Comparison of ENCODE assay signal across 1 cellular context in the genomic region with DNA sequence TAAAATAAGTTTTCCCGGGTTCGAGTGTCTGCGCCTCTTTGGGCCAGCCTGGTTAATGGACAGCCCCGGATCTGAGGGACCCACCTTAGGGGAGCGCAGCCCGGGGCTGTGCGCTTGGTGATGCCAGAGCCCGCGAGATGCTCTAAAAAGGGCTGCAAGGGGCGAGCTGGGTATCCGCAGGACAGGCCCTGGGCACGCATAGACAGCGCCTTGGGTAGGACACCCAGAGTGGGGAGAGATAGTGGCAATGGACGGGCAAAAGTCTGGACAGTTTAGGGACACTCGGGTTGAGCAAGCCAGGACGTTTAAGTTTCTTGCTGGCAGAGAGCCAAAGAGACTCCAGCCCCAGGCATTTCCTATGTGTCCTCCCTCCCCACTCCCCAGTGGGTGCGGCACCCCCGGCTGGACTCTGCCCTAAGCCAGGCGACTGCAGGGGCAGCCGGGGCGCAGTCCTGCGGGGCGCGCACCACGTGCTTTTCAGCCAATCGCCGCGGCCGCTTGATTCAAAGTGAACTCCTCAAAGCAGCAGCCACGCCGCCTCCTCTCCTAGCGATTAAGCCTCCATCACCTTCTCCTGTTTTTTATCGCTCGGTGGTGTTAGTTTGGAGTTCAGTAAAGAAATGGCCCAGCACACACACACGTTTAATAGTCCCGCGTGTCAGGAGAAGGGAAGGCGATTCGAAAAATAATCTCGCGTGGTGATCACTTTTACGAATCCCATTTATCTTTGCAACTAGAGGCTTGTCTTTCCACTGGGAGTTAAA.
TF ChIP-seq lines count a peak whose summit lies in the region.

No MANE protein-coding gene starts in this region.

TF ChIP-seq in HepG2, 621 proteins besides CTCF, POLR2A, EP300 and RAD21 (continued from another document and continues in another):
- TF ChIP-seq HDAC6 (IDR thresholded peaks at IDR 0.05; ENCODE audit: low read depth, low read length) (0 out of 2 replicates have a peak, but pooled peaks have one; percentile 4), ZFP41 (CRISPR knock-in tag; IDR thresholded peaks at IDR 0.05; ENCODE audit: borderline replicate concordance) (peak; percentile 69; the same call in 1 of the 2 replicates), ZNF557 (CRISPR knock-in tag; IDR thresholded peaks at IDR 0.05) (0 out of 2 replicates have a peak, but pooled peaks have one; percentile 10), ATF7-NPFF (CRISPR knock-in tag; IDR thresholded peaks at IDR 0.05; ENCODE audit: low read depth) (peak; percentile 66), WIZ (CRISPR knock-in tag; IDR thresholded peaks at IDR 0.05) (0 out of 2 replicates have a peak, but pooled peaks have one; percentile 5), ZNF766 (CRISPR knock-in tag; IDR thresholded peaks at IDR 0.05; ENCODE audit: borderline replicate concordance) (peak; percentile 71), IRF2 (CRISPR knock-in tag; IDR thresholded peaks at IDR 0.05) (peak; percentile 69), KDM4B (CRISPR knock-in tag; IDR thresholded peaks at IDR 0.05) (peak; percentile 34; the same call in 1 of the 2 replicates), ZNF510 (CRISPR knock-in tag; IDR thresholded peaks at IDR 0.05; ENCODE audit: low read depth) (0 out of 2 replicates have a peak, but pooled peaks have one; percentile 18), PHF20 (CRISPR knock-in tag; IDR thresholded peaks at IDR 0.05) (0 out of 2 replicates have a peak, but pooled peaks have one; percentile 7), ISX (CRISPR knock-in tag; conservative IDR thresholded peaks at IDR 0.05) (0 out of 2 replicates have a peak, but pooled peaks have one; percentile 15), SNAI1 (CRISPR knock-in tag; IDR thresholded peaks at IDR 0.05; ENCODE audit: borderline replicate concordance) (peak; percentile 86; the same call in 1 of the 2 replicates), TEAD3 (CRISPR knock-in tag; optimal IDR thresholded peaks at IDR 0.05; ENCODE audit: borderline replicate concordance) (peak; percentile 64), SALL1 (CRISPR knock-in tag; IDR thresholded peaks at IDR 0.05) (peak; percentile 80), ZNF335 (CRISPR knock-in tag; IDR thresholded peaks at IDR 0.05) (peak; percentile 73), ATM (IDR thresholded peaks at IDR 0.05; ENCODE audit: borderline replicate concordance) (no peak), NAIF1 (CRISPR knock-in tag; IDR thresholded peaks at IDR 0.05; ENCODE audit: borderline replicate concordance) (0 out of 2 replicates have a peak, but pooled peaks have one; percentile 31), KDM5B (CRISPR knock-in tag; IDR thresholded peaks at IDR 0.05; ENCODE audit: borderline replicate concordance) (peak; percentile 50; the same call in 1 of the 2 replicates), ZNF879 (CRISPR knock-in tag; IDR thresholded peaks at IDR 0.05) (no peak), SIX4 (CRISPR knock-in tag; IDR thresholded peaks at IDR 0.05) (0 out of 2 replicates have a peak, but pooled peaks have one; percentile 30), GATAD1 (CRISPR knock-in tag; IDR thresholded peaks at IDR 0.05) (peak; percentile 55), MTF1 (CRISPR knock-in tag; IDR thresholded peaks at IDR 0.05) (peak; percentile 58; the same call in 1 of the 2 replicates), SKI (IDR thresholded peaks at IDR 0.05; ENCODE audit: partially characterized antibody) (peak; percentile 50), ZZZ3 (CRISPR knock-in tag; IDR thresholded peaks at IDR 0.05; ENCODE audit: borderline replicate concordance) (no peak), MXI1 (IDR thresholded peaks at IDR 0.05; ENCODE audit: borderline replicate concordance, low read depth, low read length) (peak; percentile 68; the same call in 1 of the 3 replicates), AGO1 (IDR thresholded peaks at IDR 0.05; ENCODE audit: low read depth, low read length, poor library complexity, severe bottlenecking) (peak; percentile 45), ZNF556 (CRISPR knock-in tag; IDR thresholded peaks at IDR 0.05; ENCODE audit: borderline replicate concordance) (no peak), RXRB (CRISPR knock-in tag; IDR thresholded peaks at IDR 0.05; ENCODE audit: borderline replicate concordance) (peak; percentile 61; the same call in 1 of the 2 replicates), GABPB1 (CRISPR knock-in tag; IDR thresholded peaks at IDR 0.05) (peak; percentile 61; the same call in 1 of the 2 replicates), ZNF234 (CRISPR knock-in tag; conservative IDR thresholded peaks at IDR 0.05) (no peak), KDM2A (CRISPR knock-in tag; IDR thresholded peaks at IDR 0.05; ENCODE audit: borderline replicate concordance, low read depth) (peak; percentile 46; the same call in 1 of the 2 replicates)
- TF ChIP-seq, protein P1, sequence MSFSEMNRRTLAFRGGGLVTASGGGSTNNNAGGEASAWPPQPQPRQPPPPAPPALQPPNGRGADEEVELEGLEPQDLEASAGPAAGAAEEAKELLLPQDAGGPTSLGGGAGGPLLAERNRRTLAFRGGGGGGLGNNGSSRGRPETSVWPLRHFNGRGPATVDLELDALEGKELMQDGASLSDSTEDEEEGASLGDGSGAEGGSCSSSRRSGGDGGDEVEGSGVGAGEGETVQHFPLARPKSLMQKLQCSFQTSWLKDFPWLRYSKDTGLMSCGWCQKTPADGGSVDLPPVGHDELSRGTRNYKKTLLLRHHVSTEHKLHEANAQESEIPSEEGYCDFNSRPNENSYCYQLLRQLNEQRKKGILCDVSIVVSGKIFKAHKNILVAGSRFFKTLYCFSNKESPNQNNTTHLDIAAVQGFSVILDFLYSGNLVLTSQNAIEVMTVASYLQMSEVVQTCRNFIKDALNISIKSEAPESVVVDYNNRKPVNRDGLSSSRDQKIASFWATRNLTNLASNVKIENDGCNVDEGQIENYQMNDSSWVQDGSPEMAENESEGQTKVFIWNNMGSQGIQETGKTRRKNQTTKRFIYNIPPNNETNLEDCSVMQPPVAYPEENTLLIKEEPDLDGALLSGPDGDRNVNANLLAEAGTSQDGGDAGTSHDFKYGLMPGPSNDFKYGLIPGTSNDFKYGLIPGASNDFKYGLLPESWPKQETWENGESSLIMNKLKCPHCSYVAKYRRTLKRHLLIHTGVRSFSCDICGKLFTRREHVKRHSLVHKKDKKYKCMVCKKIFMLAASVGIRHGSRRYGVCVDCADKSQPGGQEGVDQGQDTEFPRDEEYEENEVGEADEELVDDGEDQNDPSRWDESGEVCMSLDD (CRISPR knock-in tag; IDR thresholded peaks at IDR 0.05; ENCODE audit: borderline replicate concordance): peak; percentile 94
- TF ChIP-seq, protein P2, sequence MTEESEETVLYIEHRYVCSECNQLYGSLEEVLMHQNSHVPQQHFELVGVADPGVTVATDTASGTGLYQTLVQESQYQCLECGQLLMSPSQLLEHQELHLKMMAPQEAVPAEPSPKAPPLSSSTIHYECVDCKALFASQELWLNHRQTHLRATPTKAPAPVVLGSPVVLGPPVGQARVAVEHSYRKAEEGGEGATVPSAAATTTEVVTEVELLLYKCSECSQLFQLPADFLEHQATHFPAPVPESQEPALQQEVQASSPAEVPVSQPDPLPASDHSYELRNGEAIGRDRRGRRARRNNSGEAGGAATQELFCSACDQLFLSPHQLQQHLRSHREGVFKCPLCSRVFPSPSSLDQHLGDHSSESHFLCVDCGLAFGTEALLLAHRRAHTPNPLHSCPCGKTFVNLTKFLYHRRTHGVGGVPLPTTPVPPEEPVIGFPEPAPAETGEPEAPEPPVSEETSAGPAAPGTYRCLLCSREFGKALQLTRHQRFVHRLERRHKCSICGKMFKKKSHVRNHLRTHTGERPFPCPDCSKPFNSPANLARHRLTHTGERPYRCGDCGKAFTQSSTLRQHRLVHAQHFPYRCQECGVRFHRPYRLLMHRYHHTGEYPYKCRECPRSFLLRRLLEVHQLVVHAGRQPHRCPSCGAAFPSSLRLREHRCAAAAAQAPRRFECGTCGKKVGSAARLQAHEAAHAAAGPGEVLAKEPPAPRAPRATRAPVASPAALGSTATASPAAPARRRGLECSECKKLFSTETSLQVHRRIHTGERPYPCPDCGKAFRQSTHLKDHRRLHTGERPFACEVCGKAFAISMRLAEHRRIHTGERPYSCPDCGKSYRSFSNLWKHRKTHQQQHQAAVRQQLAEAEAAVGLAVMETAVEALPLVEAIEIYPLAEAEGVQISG (CRISPR knock-in tag; IDR thresholded peaks at IDR 0.05): peak; percentile 77; the same call in 1 of the 2 replicates
- TF ChIP-seq, protein P3, sequence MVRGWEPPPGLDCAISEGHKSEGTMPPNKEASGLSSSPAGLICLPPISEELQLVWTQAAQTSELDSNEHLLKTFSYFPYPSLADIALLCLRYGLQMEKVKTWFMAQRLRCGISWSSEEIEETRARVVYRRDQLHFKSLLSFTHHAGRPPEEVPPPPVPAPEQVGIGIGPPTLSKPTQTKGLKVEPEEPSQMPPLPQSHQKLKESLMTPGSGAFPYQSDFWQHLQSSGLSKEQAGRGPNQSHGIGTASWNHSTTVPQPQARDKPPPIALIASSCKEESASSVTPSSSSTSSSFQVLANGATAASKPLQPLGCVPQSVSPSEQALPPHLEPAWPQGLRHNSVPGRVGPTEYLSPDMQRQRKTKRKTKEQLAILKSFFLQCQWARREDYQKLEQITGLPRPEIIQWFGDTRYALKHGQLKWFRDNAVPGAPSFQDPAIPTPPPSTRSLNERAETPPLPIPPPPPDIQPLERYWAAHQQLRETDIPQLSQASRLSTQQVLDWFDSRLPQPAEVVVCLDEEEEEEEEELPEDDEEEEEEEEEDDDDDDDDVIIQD (CRISPR knock-in tag; IDR thresholded peaks at IDR 0.05; ENCODE audit: low read depth): peak; percentile 79
- TF ChIP-seq, protein P4, sequence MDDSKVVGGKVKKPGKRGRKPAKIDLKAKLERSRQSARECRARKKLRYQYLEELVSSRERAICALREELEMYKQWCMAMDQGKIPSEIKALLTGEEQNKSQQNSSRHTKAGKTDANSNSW (CRISPR knock-in tag; IDR thresholded peaks at IDR 0.05; ENCODE audit: borderline replicate concordance): no peak; the same call in 1 of the 2 replicates
- TF ChIP-seq, protein P5, sequence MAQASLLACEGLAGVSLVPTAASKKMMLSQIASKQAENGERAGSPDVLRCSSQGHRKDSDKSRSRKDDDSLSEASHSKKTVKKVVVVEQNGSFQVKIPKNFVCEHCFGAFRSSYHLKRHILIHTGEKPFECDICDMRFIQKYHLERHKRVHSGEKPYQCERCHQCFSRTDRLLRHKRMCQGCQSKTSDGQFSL (CRISPR knock-in tag; IDR thresholded peaks at IDR 0.05): peak; percentile 54; the same call in 1 of the 2 replicates
- TF ChIP-seq, protein P6, sequence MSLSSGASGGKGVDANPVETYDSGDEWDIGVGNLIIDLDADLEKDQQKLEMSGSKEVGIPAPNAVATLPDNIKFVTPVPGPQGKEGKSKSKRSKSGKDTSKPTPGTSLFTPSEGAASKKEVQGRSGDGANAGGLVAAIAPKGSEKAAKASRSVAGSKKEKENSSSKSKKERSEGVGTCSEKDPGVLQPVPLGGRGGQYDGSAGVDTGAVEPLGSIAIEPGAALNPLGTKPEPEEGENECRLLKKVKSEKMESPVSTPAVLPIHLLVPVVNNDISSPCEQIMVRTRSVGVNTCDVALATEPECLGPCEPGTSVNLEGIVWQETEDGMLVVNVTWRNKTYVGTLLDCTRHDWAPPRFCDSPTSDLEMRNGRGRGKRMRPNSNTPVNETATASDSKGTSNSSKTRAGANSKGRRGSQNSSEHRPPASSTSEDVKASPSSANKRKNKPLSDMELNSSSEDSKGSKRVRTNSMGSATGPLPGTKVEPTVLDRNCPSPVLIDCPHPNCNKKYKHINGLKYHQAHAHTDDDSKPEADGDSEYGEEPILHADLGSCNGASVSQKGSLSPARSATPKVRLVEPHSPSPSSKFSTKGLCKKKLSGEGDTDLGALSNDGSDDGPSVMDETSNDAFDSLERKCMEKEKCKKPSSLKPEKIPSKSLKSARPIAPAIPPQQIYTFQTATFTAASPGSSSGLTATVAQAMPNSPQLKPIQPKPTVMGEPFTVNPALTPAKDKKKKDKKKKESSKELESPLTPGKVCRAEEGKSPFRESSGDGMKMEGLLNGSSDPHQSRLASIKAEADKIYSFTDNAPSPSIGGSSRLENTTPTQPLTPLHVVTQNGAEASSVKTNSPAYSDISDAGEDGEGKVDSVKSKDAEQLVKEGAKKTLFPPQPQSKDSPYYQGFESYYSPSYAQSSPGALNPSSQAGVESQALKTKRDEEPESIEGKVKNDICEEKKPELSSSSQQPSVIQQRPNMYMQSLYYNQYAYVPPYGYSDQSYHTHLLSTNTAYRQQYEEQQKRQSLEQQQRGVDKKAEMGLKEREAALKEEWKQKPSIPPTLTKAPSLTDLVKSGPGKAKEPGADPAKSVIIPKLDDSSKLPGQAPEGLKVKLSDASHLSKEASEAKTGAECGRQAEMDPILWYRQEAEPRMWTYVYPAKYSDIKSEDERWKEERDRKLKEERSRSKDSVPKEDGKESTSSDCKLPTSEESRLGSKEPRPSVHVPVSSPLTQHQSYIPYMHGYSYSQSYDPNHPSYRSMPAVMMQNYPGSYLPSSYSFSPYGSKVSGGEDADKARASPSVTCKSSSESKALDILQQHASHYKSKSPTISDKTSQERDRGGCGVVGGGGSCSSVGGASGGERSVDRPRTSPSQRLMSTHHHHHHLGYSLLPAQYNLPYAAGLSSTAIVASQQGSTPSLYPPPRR (CRISPR knock-in tag; IDR thresholded peaks at IDR 0.05; ENCODE audit: borderline replicate concordance): peak; percentile 61; the same call in 1 of the 2 replicates
- TF ChIP-seq, protein P7, sequence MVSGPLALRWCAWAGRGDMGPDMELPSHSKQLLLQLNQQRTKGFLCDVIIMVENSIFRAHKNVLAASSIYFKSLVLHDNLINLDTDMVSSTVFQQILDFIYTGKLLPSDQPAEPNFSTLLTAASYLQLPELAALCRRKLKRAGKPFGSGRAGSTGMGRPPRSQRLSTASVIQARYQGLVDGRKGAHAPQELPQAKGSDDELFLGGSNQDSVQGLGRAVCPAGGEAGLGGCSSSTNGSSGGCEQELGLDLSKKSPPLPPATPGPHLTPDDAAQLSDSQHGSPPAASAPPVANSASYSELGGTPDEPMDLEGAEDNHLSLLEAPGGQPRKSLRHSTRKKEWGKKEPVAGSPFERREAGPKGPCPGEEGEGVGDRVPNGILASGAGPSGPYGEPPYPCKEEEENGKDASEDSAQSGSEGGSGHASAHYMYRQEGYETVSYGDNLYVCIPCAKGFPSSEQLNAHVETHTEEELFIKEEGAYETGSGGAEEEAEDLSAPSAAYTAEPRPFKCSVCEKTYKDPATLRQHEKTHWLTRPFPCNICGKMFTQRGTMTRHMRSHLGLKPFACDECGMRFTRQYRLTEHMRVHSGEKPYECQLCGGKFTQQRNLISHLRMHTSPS (CRISPR knock-in tag; IDR thresholded peaks at IDR 0.05; ENCODE audit: low read depth): peak; percentile 56
- TF ChIP-seq, protein P8, sequence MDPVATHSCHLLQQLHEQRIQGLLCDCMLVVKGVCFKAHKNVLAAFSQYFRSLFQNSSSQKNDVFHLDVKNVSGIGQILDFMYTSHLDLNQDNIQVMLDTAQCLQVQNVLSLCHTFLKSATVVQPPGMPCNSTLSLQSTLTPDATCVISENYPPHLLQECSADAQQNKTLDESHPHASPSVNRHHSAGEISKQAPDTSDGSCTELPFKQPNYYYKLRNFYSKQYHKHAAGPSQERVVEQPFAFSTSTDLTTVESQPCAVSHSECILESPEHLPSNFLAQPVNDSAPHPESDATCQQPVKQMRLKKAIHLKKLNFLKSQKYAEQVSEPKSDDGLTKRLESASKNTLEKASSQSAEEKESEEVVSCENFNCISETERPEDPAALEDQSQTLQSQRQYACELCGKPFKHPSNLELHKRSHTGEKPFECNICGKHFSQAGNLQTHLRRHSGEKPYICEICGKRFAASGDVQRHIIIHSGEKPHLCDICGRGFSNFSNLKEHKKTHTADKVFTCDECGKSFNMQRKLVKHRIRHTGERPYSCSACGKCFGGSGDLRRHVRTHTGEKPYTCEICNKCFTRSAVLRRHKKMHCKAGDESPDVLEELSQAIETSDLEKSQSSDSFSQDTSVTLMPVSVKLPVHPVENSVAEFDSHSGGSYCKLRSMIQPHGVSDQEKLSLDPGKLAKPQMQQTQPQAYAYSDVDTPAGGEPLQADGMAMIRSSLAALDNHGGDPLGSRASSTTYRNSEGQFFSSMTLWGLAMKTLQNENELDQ (CRISPR knock-in tag; IDR thresholded peaks at IDR 0.05; ENCODE audit: borderline replicate concordance): no peak
